Comparison of ENCODE assay signal across 23 cellular contexts in genomic region chr11:30454108-30454507, GRCh38.
DNase-seq lines count a peak whose midpoint lies in the region; ATAC-seq and TF ChIP-seq lines count a peak whose summit lies in the region.
"Had no signal": no experiment of that assay in that cellular context is flagged by ENCODE, and none has a peak within 500 bp of the region (broad histone marks: within the 10 kb centered on the region; RNA-seq: fewer than 3 reads in every experiment).

No MANE protein-coding gene starts in this region.

- H3K9me3 Mint-ChIP-seq in GM23338 (no peaks in the 10 kb centered on the region), neural progenitor cell (no peaks in the 10 kb centered on the region)
- H3K9me3 Mint-ChIP-seq: activated CD4-positive, alpha-beta T cell treated with anti-CD3 and anti-CD28 coated beads, Interleukin-2, amount 10 ng/mL, durations not matched to agents 24 days and 14 days; activated T-helper 1 cell treated with anti-CD3 and anti-CD28 coated beads, Interleukin-12 subunit alpha, Interleukin-12 subunit beta, Interleukin-2, Interleukin-4 antibody, amounts not matched to agents 30 ng/mL and 10 ng/mL and 1 ng/mL, durations not matched to agents 14 hours and 24 hours and 36 hours; CD4-positive, alpha-beta T cell; stimulated activated naive B cell treated with anti-CD40 and anti-IgM and Interleukin-4, amounts not matched to agents 10 μg/mL and 1 μg/mL and 100 μg/mL, for 72 hours had no signal

- no peak overlapping the region; the same call in 1 of the 2 replicates for H3K27ac ChIP-seq in GM23338 (ENCODE audit: low read depth)
- H3K27ac ChIP-seq in neural progenitor cell: no peak overlapping the region
- H3K27ac ChIP-seq: epithelial cell of prostate, lower lobe of right lung, SK-N-MC had no signal

- H4K20me1 ChIP-seq in GM23338 (replicated peaks; ENCODE audit: insufficient read depth) (no peaks in the 10 kb centered on the region), neural progenitor cell (ENCODE audit: low read depth) (no peaks in the 10 kb centered on the region)

- 0 out of 2 replicates have a peak overlapping the region, but pooled peaks have one; percentile 4 for H3K4me3 ChIP-seq in GM23338
- H3K4me3 ChIP-seq in neural progenitor cell: no peak overlapping the region
- H3K4me3 ChIP-seq: lower lobe of right lung, SK-N-MC had no signal

- H3K4me1 ChIP-seq in GM23338 (ENCODE audit: insufficient read depth): peaks cover 67% of the 10 kb centered on the region
- H3K4me1 ChIP-seq in neural progenitor cell: peaks cover 37% of the 10 kb centered on the region
- H3K4me1 ChIP-seq: lower lobe of right lung had no signal

- H3K9me2 ChIP-seq in GM23338 (ENCODE audit: insufficient read depth): no peaks in the 10 kb centered on the region; the same call in 1 of the 2 replicates

- TF ChIP-seq CTCF in GM23338 (conservative IDR thresholded peaks at IDR 0.05; ENCODE audit: low read depth in 2 of 2) (no peak), neural progenitor cell (IDR thresholded peaks at IDR 0.05) (no peak)

- H3K27ac Mint-ChIP-seq in GM23338 (no peak overlapping the region), neural progenitor cell (no peak overlapping the region)
- H3K27ac Mint-ChIP-seq: activated CD4-positive, alpha-beta T cell treated with anti-CD3 and anti-CD28 coated beads, Interleukin-2, amount 10 ng/mL, durations not matched to agents 24 days and 14 days; activated CD8-positive, alpha-beta memory T cell treated with anti-CD3 and anti-CD28 coated beads, Interleukin-2, amount 10 ng/mL, durations not matched to agents 7 days and 5 days; activated T-helper 1 cell treated with anti-CD3 and anti-CD28 coated beads, Interleukin-12 subunit alpha, Interleukin-12 subunit beta, Interleukin-2, Interleukin-4 antibody, amounts not matched to agents 30 ng/mL and 10 ng/mL and 1 ng/mL, durations not matched to agents 14 hours and 24 hours and 36 hours; CD4-positive, alpha-beta T cell; stimulated activated naive B cell treated with anti-CD40 and anti-IgM and Interleukin-4, amounts not matched to agents 10 μg/mL and 1 μg/mL and 100 μg/mL, for 72 hours; T-helper 17 cell had no signal

- no peak overlapping the region for H3K9ac ChIP-seq in neural progenitor cell

- H3K79me2 ChIP-seq in GM23338 (replicated peaks; ENCODE audit: insufficient read depth): no peaks in the 10 kb centered on the region
- H3K79me2 ChIP-seq in neural progenitor cell (ENCODE audit: low read depth): no peaks in the 10 kb centered on the region

- H3K27me3 ChIP-seq in GM23338 (ENCODE audit: insufficient read depth) (no peaks in the 10 kb centered on the region), neural progenitor cell (peaks cover 58% of the 10 kb centered on the region)

- no peaks in the 10 kb centered on the region for H3K9me3 ChIP-seq in neural progenitor cell (ENCODE audit: low read depth)
- H3K9me3 ChIP-seq: lower lobe of right lung had no signal

- peaks cover 10% of the 10 kb centered on the region for H3K27me3 Mint-ChIP-seq in GM23338 (ENCODE audit: insufficient read depth, low read depth, poor library complexity)
- H3K27me3 Mint-ChIP-seq in neural progenitor cell (ENCODE audit: insufficient read depth, low read depth): peaks cover 5% of the 10 kb centered on the region

- H3K4me1 Mint-ChIP-seq in GM23338 (peaks cover 65% of the 10 kb centered on the region), neural progenitor cell (peaks cover 23% of the 10 kb centered on the region)
- H3K4me1 Mint-ChIP-seq: activated CD4-positive, alpha-beta T cell treated with anti-CD3 and anti-CD28 coated beads, Interleukin-2, amount 10 ng/mL, durations not matched to agents 24 days and 14 days; activated CD8-positive, alpha-beta memory T cell treated with anti-CD3 and anti-CD28 coated beads, Interleukin-2, amount 10 ng/mL, durations not matched to agents 7 days and 5 days; stimulated activated naive B cell treated with anti-CD40 and anti-IgM and Interleukin-4, amounts not matched to agents 10 μg/mL and 1 μg/mL and 100 μg/mL, for 72 hours; T-helper 17 cell had no signal

- H3K4me2 ChIP-seq in GM23338 (peak overlapping the region; percentile 33), neural progenitor cell (peak overlapping the region; percentile 31)

- peaks cover 17% of the 10 kb centered on the region for H3F3A ChIP-seq in GM23338 (replicated peaks; ENCODE audit: low read depth)
- H3F3A ChIP-seq in neural progenitor cell (ENCODE audit: low read depth): no peaks in the 10 kb centered on the region

- ATAC-seq in GM23338 (no peak), GM21423 (IDR thresholded peaks at IDR 0.05; ENCODE audit: unreplicated experiment) (no peak)
- ATAC-seq: activated CD8-positive, alpha-beta memory T cell treated with anti-CD3 and anti-CD28 coated beads, Interleukin-2, amount 10 ng/mL, durations not matched to agents 7 days and 5 days; lower lobe of right lung; stimulated activated naive B cell treated with anti-CD40 and anti-IgM and Interleukin-4, amounts not matched to agents 10 μg/mL and 1 μg/mL and 100 μg/mL, for 72 hours; T-helper 17 cell had no signal

- H3K36me3 ChIP-seq in GM23338 (ENCODE audit: insufficient read depth) (no peaks in the 10 kb centered on the region), neural progenitor cell (no peaks in the 10 kb centered on the region)
- H3K36me3 ChIP-seq: lower lobe of right lung had no signal

- H3K36me3 Mint-ChIP-seq in GM23338 (ENCODE audit: low read depth): no peaks in the 10 kb centered on the region
- no peaks in the 10 kb centered on the region for H3K36me3 Mint-ChIP-seq in neural progenitor cell
- H3K36me3 Mint-ChIP-seq: activated CD8-positive, alpha-beta memory T cell treated with anti-CD3 and anti-CD28 coated beads, Interleukin-2, amount 10 ng/mL, durations not matched to agents 7 days and 5 days; stimulated activated naive B cell treated with anti-CD40 and anti-IgM and Interleukin-4, amounts not matched to agents 10 μg/mL and 1 μg/mL and 100 μg/mL, for 72 hours had no signal

- H3K4me3 Mint-ChIP-seq in GM23338: no peak overlapping the region
- H3K4me3 Mint-ChIP-seq in neural progenitor cell: no peak overlapping the region
- H3K4me3 Mint-ChIP-seq: activated CD4-positive, alpha-beta T cell treated with anti-CD3 and anti-CD28 coated beads, Interleukin-2, amount 10 ng/mL, durations not matched to agents 24 days and 14 days; activated CD8-positive, alpha-beta memory T cell treated with anti-CD3 and anti-CD28 coated beads, Interleukin-2, amount 10 ng/mL, durations not matched to agents 7 days and 5 days; activated T-helper 1 cell treated with anti-CD3 and anti-CD28 coated beads, Interleukin-12 subunit alpha, Interleukin-12 subunit beta, Interleukin-2, Interleukin-4 antibody, amounts not matched to agents 30 ng/mL and 10 ng/mL and 1 ng/mL, durations not matched to agents 14 hours and 24 hours and 36 hours; CD4-positive, alpha-beta T cell; stimulated activated naive B cell treated with anti-CD40 and anti-IgM and Interleukin-4, amounts not matched to agents 10 μg/mL and 1 μg/mL and 100 μg/mL, for 72 hours; T-helper 17 cell had no signal

- DNase-seq in GM23338 (ENCODE audit: low spot score) (no peak), MV-4-11 (lab: John Stamatoyannopoulos, UW) (peak; percentile 13), dermis blood vessel endothelial cell (peak; percentile 42), neural progenitor cell (ENCODE audit: low spot score) (no peak), T-helper 9 cell (no peak)
- no peak for DNase-seq in stimulated activated naive CD4-positive, alpha-beta T cell treated with Interleukin-2 at 50 U/mL for 16 hours (lab: John Stamatoyannopoulos, UW)
- DNase-seq: activated CD4-positive, alpha-beta T cell treated with anti-CD3 and anti-CD28 coated beads, Interleukin-2, amount 10 ng/mL, durations not matched to agents 24 days and 14 days; activated CD8-positive, alpha-beta memory T cell treated with anti-CD3 and anti-CD28 coated beads, Interleukin-2, amount 10 ng/mL, durations not matched to agents 7 days and 5 days; activated naive CD4-positive, alpha-beta T cell treated with anti-CD3 and anti-CD28 coated beads, Interleukin-2, amount 50 U/mL, for 16 hours; anterior cingulate cortex; CD4-positive, alpha-beta T cell; GF-D8; hippocampal formation; lower lobe of right lung; NCI-H1436 treated with DMSO at 0.1 percent for 48 hours; NCI-H2227 treated with DMSO at 0.1 percent for 48 hours; small intestine; stimulated activated naive B cell treated with anti-CD40 and anti-IgM and Interleukin-4, amounts not matched to agents 10 μg/mL and 1 μg/mL and 100 μg/mL, for 72 hours; T-helper 17 cell had no signal

- H2AFZ ChIP-seq in GM23338 (no peak overlapping the region), neural progenitor cell (replicated peaks) (no peak overlapping the region)

TF ChIP-seq in GM23338, 12 proteins besides CTCF, POLR2A, EP300 and RAD21 (continues in another document):
- no peak for TF ChIP-seq ETS1 (IDR thresholded peaks at IDR 0.05)
- no peak for TF ChIP-seq ZNF114 (CRISPR knock-in tag; IDR thresholded peaks at IDR 0.05)

Comparison
In these comparisons a context has a peak if more than half of its experiments do, and no peak if none do; other contexts are left out.
1. DNase-seq: peak in MV-4-11 (single experiment) and dermis blood vessel endothelial cell (single experiment); none in GM23338 (single experiment), neural progenitor cell (single experiment), T-helper 9 cell (single experiment) and stimulated activated naive CD4-positive, alpha-beta T cell treated with Interleukin-2 at 50 U/mL for 16 hours (single experiment).